In genomic region chr1:10920063-10920626, GRCh38 we compare ENCODE assay signal across 18 cellular contexts.
"Had no signal": no experiment of that assay in that cellular context is flagged by ENCODE, and none has a peak within 500 bp of the region (broad histone marks: within the 10 kb centered on the region; RNA-seq: fewer than 3 reads in every experiment).

No MANE protein-coding gene starts in this region.

- H3K4me3 Mint-ChIP-seq: activated CD4-positive, alpha-beta memory T cell treated with anti-CD3 and anti-CD28 coated beads for 36 hours; activated naive CD4-positive, alpha-beta T cell treated with anti-CD3 and anti-CD28 coated beads for 36 hours; activated naive CD8-positive, alpha-beta T cell treated with anti-CD3 and anti-CD28 coated beads, Interleukin-2, amount 50 U/mL, for 24 hours; activated T-cell treated with anti-CD3 and anti-CD28 coated beads, Interleukin-2, amount 50 U/mL, for 72 hours; naive thymus-derived CD8-positive, alpha-beta T cell; neural progenitor cell had no signal

- H3K9me3 Mint-ChIP-seq: activated CD4-positive, alpha-beta memory T cell treated with anti-CD3 and anti-CD28 coated beads for 36 hours; activated naive CD4-positive, alpha-beta T cell treated with anti-CD3 and anti-CD28 coated beads for 36 hours; activated naive CD8-positive, alpha-beta T cell treated with anti-CD3 and anti-CD28 coated beads, Interleukin-2, amount 50 U/mL, for 24 hours; activated T-cell treated with anti-CD3 and anti-CD28 coated beads, Interleukin-2, amount 50 U/mL, for 72 hours; naive thymus-derived CD8-positive, alpha-beta T cell; neural progenitor cell had no signal

- H3K4me1 ChIP-seq: left lung, neural progenitor cell, sigmoid colon, thyroid gland had no signal

- H3K36me3 Mint-ChIP-seq: activated CD4-positive, alpha-beta memory T cell treated with anti-CD3 and anti-CD28 coated beads for 36 hours; naive thymus-derived CD8-positive, alpha-beta T cell; neural progenitor cell had no signal

- H3K27ac Mint-ChIP-seq: activated CD4-positive, alpha-beta memory T cell treated with anti-CD3 and anti-CD28 coated beads for 36 hours; activated naive CD4-positive, alpha-beta T cell treated with anti-CD3 and anti-CD28 coated beads for 36 hours; activated naive CD8-positive, alpha-beta T cell treated with anti-CD3 and anti-CD28 coated beads, Interleukin-2, amount 50 U/mL, for 24 hours; activated T-cell treated with anti-CD3 and anti-CD28 coated beads, Interleukin-2, amount 50 U/mL, for 72 hours; naive thymus-derived CD8-positive, alpha-beta T cell; neural progenitor cell; progenitor cell of endocrine pancreas had no signal

- H3K36me3 ChIP-seq: left lung, neural progenitor cell, sigmoid colon, spleen, thyroid gland had no signal

- H3K4me2 ChIP-seq: neural progenitor cell had no signal

- H3K27me3 ChIP-seq: neural progenitor cell, thyroid gland had no signal

- H3K9me3 ChIP-seq: left lung, sigmoid colon, spleen, thyroid gland had no signal

- H3K27ac ChIP-seq: left lung, neural progenitor cell, sigmoid colon, spleen, thyroid gland had no signal

- DNase-seq: activated CD4-positive, alpha-beta memory T cell treated with anti-CD3 and anti-CD28 coated beads for 36 hours; activated CD4-positive, alpha-beta T cell treated with anti-CD3 and anti-CD28 coated beads for 48 hours; activated effector memory CD4-positive, alpha-beta T cell treated with Interleukin-2 at 50 U/mL for 16 hours; activated naive CD4-positive, alpha-beta T cell treated with anti-CD3 and anti-CD28 coated beads for 36 hours; activated naive CD8-positive, alpha-beta T cell treated with anti-CD3 and anti-CD28 coated beads, Interleukin-2, amount 50 U/mL, for 24 hours; activated T-cell treated with anti-CD3 and anti-CD28 coated beads, Interleukin-2, amount 50 U/mL, for 72 hours; kidney glomerular epithelial cell; naive thymus-derived CD8-positive, alpha-beta T cell; retina; sigmoid colon; spleen; stimulated activated CD4-positive, alpha-beta T cell treated with anti-CD3 and anti-CD28 coated beads, Interleukin-4, amount 100 ng/mL, for 24 hours; stimulated activated naive CD8-positive, alpha-beta T cell treated with anti-CD3 and anti-CD28 coated beads, Interleukin-15, Interleukin-2, amounts not matched to agents 100 U/mL and 50 U/mL, for 24 hours; thyroid gland had no signal

- H3K4me3 ChIP-seq: left lung, lung, neural progenitor cell, sigmoid colon, spleen, thyroid gland had no signal

- H2AFZ ChIP-seq: neural progenitor cell had no signal

- ATAC-seq: activated naive CD8-positive, alpha-beta T cell treated with anti-CD3 and anti-CD28 coated beads, Interleukin-2, amount 50 U/mL, for 24 hours; activated T-cell treated with anti-CD3 and anti-CD28 coated beads, Interleukin-2, amount 50 U/mL, for 72 hours; left lung; naive thymus-derived CD8-positive, alpha-beta T cell; stimulated activated naive CD8-positive, alpha-beta T cell treated with anti-CD3 and anti-CD28 coated beads, Interleukin-15, Interleukin-2, amounts not matched to agents 100 U/mL and 50 U/mL, for 24 hours had no signal

- H3K9ac ChIP-seq: neural progenitor cell had no signal
